ENCODE assay signal across 8 cellular contexts in the genomic region with DNA sequence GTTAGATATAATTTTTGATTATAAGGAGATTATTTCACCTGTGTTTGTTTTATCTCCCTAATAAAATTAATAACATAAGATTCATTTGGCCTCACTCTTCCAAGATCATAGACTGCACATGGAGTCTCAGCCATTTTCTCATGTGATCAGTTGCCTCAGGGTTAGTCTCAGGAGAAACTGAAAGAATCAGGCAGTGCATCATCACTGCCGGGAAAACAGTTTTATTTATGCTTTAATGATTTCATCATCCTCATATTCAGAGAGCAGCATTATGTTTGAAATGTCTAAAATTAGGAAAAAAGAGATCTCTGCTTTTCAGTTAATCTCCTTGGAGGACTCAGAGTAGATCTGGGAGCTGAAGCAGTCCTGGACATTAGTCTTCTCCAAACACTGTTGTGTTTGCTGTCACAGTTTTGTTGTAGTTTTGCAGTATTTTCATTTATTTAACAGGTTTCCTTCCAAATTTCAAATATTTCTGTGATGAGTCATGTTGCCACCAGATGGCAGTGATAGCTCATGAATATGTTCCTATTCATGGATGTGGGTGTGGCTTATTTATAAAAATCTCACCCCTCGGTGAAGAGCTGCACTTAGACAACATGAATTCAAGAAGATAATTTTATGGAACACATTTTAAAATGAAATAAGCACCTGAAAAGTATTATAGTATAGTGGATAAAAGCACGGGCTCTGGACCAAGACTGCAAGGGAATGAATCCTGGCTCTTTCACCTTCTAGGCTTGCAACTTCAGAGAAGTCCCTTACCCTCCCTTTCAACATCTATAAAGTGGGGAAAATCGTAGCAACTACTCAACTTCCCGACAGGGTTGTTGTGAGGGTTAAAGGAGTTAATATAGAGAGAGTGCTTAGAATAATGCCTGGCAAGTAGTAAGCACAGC. TPM values are rescaled to one million over a fixed set of nuclear protein-coding genes. Genes with fewer than 3 reads are reported as not detected.
A peak's percentile ranks its signal among the peaks of the same experiment; 100 is the strongest.
DNase-seq lines count a peak whose midpoint lies in the region; TF ChIP-seq lines count a peak whose summit lies in the region.

No MANE protein-coding gene starts in this region.

- H3K4me3 ChIP-seq in HUES48 (ENCODE audit: low read depth, low read length) (no peak overlapping the region), OCI-LY1 (ENCODE audit: low read depth, low read length, poor library complexity, severe bottlenecking) (no peak overlapping the region), suprapubic skin (no peak overlapping the region)

- TF ChIP-seq CTCF in OCI-LY1 (IDR thresholded peaks at IDR 0.05; ENCODE audit: low read length) (peak; percentile 71), suprapubic skin (IDR thresholded peaks at IDR 0.05) (peak; percentile 8 to 36)

- peak overlapping the region; percentile 6 for H3K27ac ChIP-seq in HUES48 (ENCODE audit: low read depth, low read length)
- H3K27ac ChIP-seq in OCI-LY1 (ENCODE audit: low read depth, low read length, poor library complexity, severe bottlenecking): no peak overlapping the region
- H3K27ac ChIP-seq in suprapubic skin: peak overlapping the region; percentile 60

- H2AFZ ChIP-seq in OCI-LY1 (ENCODE audit: low read length): no peak overlapping the region

- H3K9ac ChIP-seq in HUES48 (ENCODE audit: low read depth, low read length) (no peak overlapping the region), OCI-LY1 (ENCODE audit: low read length) (no peak overlapping the region)

- no peaks in the 10 kb centered on the region for H3K79me2 ChIP-seq in OCI-LY1 (ENCODE audit: insufficient read depth, low read length)

- peaks cover 91% of the 10 kb centered on the region for H3K36me3 ChIP-seq in HUES48 (ENCODE audit: control insufficient read depth, insufficient read depth, low read length)
- peaks cover 72% of the 10 kb centered on the region for H3K36me3 ChIP-seq in OCI-LY1 (ENCODE audit: insufficient read depth, low read length)
- peaks cover 61% of the 10 kb centered on the region for H3K36me3 ChIP-seq in suprapubic skin

- no peaks in the 10 kb centered on the region for H4K20me1 ChIP-seq in OCI-LY1 (ENCODE audit: insufficient read depth, low read length)

- DNase-seq in NOMO-1 (lab: John Stamatoyannopoulos, UW; ENCODE audit: unreplicated experiment in 2 of 2) (peak; percentile 9 to 37), NOMO-1 treated with dmso at 0.1 percent for 144 hours (lab: John Stamatoyannopoulos, UW; ENCODE audit: unreplicated experiment) (no peak), kidney glomerular epithelial cell (lab: John Stamatoyannopoulos, UW) (peak; percentile 53), suprapubic skin (ENCODE audit: low spot score in 2 of 2) (no peak)
- DNase-seq in central memory CD4-positive, alpha-beta T cell: peak; percentile 38
- DNase-seq in activated CD8-positive, alpha-beta memory T cell treated with anti-CD3 and anti-CD28 coated beads, Interleukin-2, amount 50 U/mL, for 4 hours: no peak

- H3K27me3 ChIP-seq in HUES48 (ENCODE audit: control insufficient read depth, insufficient read depth, low read length) (no peaks in the 10 kb centered on the region), OCI-LY1 (ENCODE audit: insufficient read depth, low read length) (no peaks in the 10 kb centered on the region), suprapubic skin (no peaks in the 10 kb centered on the region)

- no peak overlapping the region for H3K4me2 ChIP-seq in OCI-LY1 (ENCODE audit: low read length)

- peaks cover 8% of the 10 kb centered on the region for H3K4me1 ChIP-seq in HUES48 (ENCODE audit: control insufficient read depth, insufficient read depth, low read length)
- no peaks in the 10 kb centered on the region for H3K4me1 ChIP-seq in OCI-LY1 (ENCODE audit: insufficient read depth, low read length, severe bottlenecking)
- peaks cover 17% of the 10 kb centered on the region for H3K4me1 ChIP-seq in suprapubic skin

- H3F3A ChIP-seq in OCI-LY1 (ENCODE audit: insufficient read depth, low read length): no peaks in the 10 kb centered on the region

- no peak for TF ChIP-seq EP300 in suprapubic skin (IDR thresholded peaks at IDR 0.05)

- H3K9me3 ChIP-seq in HUES48 (ENCODE audit: control insufficient read depth, insufficient read depth, low read length) (no peaks in the 10 kb centered on the region), OCI-LY1 (ENCODE audit: low read length) (no peaks in the 10 kb centered on the region), suprapubic skin (no peaks in the 10 kb centered on the region)

- 12% methylated on average over 5 of the region's 5 CpGs for WGBS in suprapubic skin

- H3K9me2 ChIP-seq in OCI-LY1 (ENCODE audit: low read depth, low read length): no peaks in the 10 kb centered on the region

- no peak for TF ChIP-seq POLR2A in suprapubic skin (IDR thresholded peaks at IDR 0.05)

RNA-seq across cellular contexts. Expression of a gene that starts 31.2 kb away (rescaled TPM):
- 10 to 100 TPM; 17.6 to 20.9 (median 18.4) TPM for total RNA-seq in suprapubic skin

RNA-seq across cellular contexts. Expression of a gene that starts 48.5 kb away (rescaled TPM):
- 10 to 100 TPM; 15.5 to 37.8 (median 30.4) TPM for total RNA-seq in suprapubic skin

Comparison
In these comparisons a context has a peak if more than half of its experiments do, and no peak if none do; other contexts are left out.
1. DNase-seq: peak in NOMO-1 (2 of 2), central memory CD4-positive, alpha-beta T cell (single experiment) and kidney glomerular epithelial cell (single experiment); none in NOMO-1 treated with dmso at 0.1 percent for 144 hours (single experiment), suprapubic skin (0 of 2) and activated CD8-positive, alpha-beta memory T cell treated with anti-CD3 and anti-CD28 coated beads, Interleukin-2, amount 50 U/mL, for 4 hours (single experiment).